ENCODE assay signal across 20 cellular contexts in genomic region chr1:183168308-183168707, GRCh38.
"Had no signal": no experiment of that assay in that cellular context is flagged by ENCODE, and none has a peak within 500 bp of the region (broad histone marks: within the 10 kb centered on the region; RNA-seq: fewer than 3 reads in every experiment).

No MANE protein-coding gene starts in this region.

- DNase-seq: colonic mucosa; effector CD4-positive, alpha-beta T cell; endodermal cell; erythroblast; foreskin melanocyte; head of caudate nucleus; kidney glomerular epithelial cell; mucosa of descending colon; psoas muscle; retina; right lobe of liver; spleen; stimulated activated CD4-positive, alpha-beta T cell treated with anti-CD3 and anti-CD28 coated beads, Interleukin-15, amount 100 ng/mL, for 24 hours; stimulated activated CD4-positive, alpha-beta T cell treated with anti-CD3 and anti-CD28 coated beads, Interleukin-1b, Interleukin-23, amount 100 ng/mL, for 48 hours; stimulated activated CD4-positive, alpha-beta T cell treated with anti-CD3 and anti-CD28 coated beads, Interleukin-4, amount 100 ng/mL, for 24 hours; testis; upper lobe of right lung had no signal

- H3K27ac ChIP-seq: colonic mucosa, hepatocyte, psoas muscle, right lobe of liver, spleen, testis, tibial nerve, upper lobe of right lung, vagina had no signal

- H3K36me3 ChIP-seq: colonic mucosa, right lobe of liver, spleen, tibial nerve, upper lobe of right lung, vagina had no signal

- H3K4me3 ChIP-seq: colonic mucosa, hepatocyte, mucosa of descending colon, psoas muscle, right lobe of liver, spleen, testis, tibial nerve, upper lobe of right lung, vagina had no signal

- H3K4me1 ChIP-seq: colonic mucosa, psoas muscle, right lobe of liver, spleen, testis, tibial nerve, upper lobe of right lung, vagina had no signal

- H3K27me3 ChIP-seq: colonic mucosa, hepatocyte, right lobe of liver, testis, tibial nerve, upper lobe of right lung, vagina had no signal

- H3K9me3 ChIP-seq: colonic mucosa, mucosa of descending colon, psoas muscle, right lobe of liver, spleen, testis, tibial nerve, upper lobe of right lung, vagina had no signal
